29 cellular contexts compared by ENCODE assay signal in the genomic region with DNA sequence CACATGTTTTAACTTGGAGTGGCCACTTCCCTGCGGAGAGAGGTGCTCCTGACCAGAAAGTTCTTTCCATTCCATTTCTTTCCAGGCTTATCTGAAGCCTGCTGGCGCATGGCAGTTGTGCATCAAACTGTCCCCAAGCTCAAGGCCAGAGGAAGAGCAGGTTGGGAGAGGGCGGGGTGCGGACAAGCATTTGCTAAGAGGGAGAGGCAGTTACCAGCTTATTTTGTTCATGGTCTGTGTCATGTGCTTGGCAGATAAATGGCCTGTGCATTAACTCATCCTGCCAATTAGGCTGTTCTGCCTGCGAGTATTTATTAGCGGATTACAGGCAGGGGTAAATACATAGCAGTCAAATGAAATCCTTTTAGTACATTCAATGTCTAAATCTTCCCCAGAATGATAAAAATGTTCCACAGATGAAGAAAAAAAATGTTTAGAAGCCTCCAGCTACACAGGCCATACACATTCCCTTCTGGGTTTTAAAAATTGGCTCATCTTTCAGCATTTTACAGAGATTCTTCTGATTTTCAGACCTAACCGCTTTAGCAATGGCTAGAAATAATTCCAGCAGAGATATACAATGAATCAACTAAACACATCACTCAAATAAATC. TPM values are rescaled to one million over a fixed set of nuclear protein-coding genes. Genes with fewer than 3 reads are reported as not detected.
DNase-seq lines count a peak whose midpoint lies in the region; ATAC-seq and TF ChIP-seq lines count a peak whose summit lies in the region.
"Had no signal": no experiment of that assay in that cellular context is flagged by ENCODE, and none has a peak within 500 bp of the region (broad histone marks: within the 10 kb centered on the region; RNA-seq: fewer than 3 reads in every experiment).

No MANE protein-coding gene starts in this region.

- H3K4me2 ChIP-seq in hepatocyte = no peak overlapping the region

- H3K36me3 Mint-ChIP-seq in type B pancreatic cell = peaks cover 8% of the 10 kb centered on the region
- H3K36me3 Mint-ChIP-seq: activated naive CD4-positive, alpha-beta T cell treated with anti-CD3 and anti-CD28 coated beads, Interleukin-2, amount 10 ng/mL, durations not matched to agents 7 days and 5 days; CD8-positive, alpha-beta T cell; stimulated activated naive B cell treated with anti-CD40 and anti-IgM and Interleukin-4, amounts not matched to agents 10 μg/mL and 1 μg/mL and 100 μg/mL, for 72 hours had no signal

- no peaks in the 10 kb centered on the region for H3K9me3 Mint-ChIP-seq in type B pancreatic cell
- H3K9me3 Mint-ChIP-seq: activated naive CD4-positive, alpha-beta T cell treated with anti-CD3 and anti-CD28 coated beads, Interleukin-2, amount 10 ng/mL, durations not matched to agents 7 days and 5 days; activated T-helper 17 cell treated with anti-CD3 and anti-CD28 coated beads, Interleukin-2, amount 50 U/mL, for 72 hours; CD8-positive, alpha-beta T cell; stimulated activated naive B cell treated with anti-CD40 and anti-IgM and Interleukin-4, amounts not matched to agents 10 μg/mL and 1 μg/mL and 100 μg/mL, for 72 hours had no signal

- H4K20me1 ChIP-seq in hepatocyte (ENCODE audit: insufficient read depth, poor library complexity, severe bottlenecking) = no peaks in the 10 kb centered on the region

- no peak overlapping the region for H3K4me3 Mint-ChIP-seq in type B pancreatic cell
- H3K4me3 Mint-ChIP-seq: activated naive CD4-positive, alpha-beta T cell treated with anti-CD3 and anti-CD28 coated beads, Interleukin-2, amount 10 ng/mL, durations not matched to agents 7 days and 5 days; activated T-helper 17 cell treated with anti-CD3 and anti-CD28 coated beads, Interleukin-2, amount 50 U/mL, for 72 hours; B cell; CD8-positive, alpha-beta T cell; stimulated activated naive B cell treated with anti-CD40 and anti-IgM and Interleukin-4, amounts not matched to agents 10 μg/mL and 1 μg/mL and 100 μg/mL, for 72 hours had no signal

- peak overlapping the region; percentile 57 for H3K27ac Mint-ChIP-seq in type B pancreatic cell
- H3K27ac Mint-ChIP-seq: activated naive CD4-positive, alpha-beta T cell treated with anti-CD3 and anti-CD28 coated beads, Interleukin-2, amount 10 ng/mL, durations not matched to agents 7 days and 5 days; activated T-helper 17 cell treated with anti-CD3 and anti-CD28 coated beads, Interleukin-2, amount 50 U/mL, for 72 hours; B cell; CD8-positive, alpha-beta T cell; stimulated activated naive B cell treated with anti-CD40 and anti-IgM and Interleukin-4, amounts not matched to agents 10 μg/mL and 1 μg/mL and 100 μg/mL, for 72 hours had no signal

- DNase-seq in heart left ventricle = no peak
- DNase-seq in left cardiac atrium = no peak
- peak; percentile 98 for DNase-seq in NCI-H82 treated with DMSO at 0.1 percent for 48 hours (lab: John Stamatoyannopoulos, UW; ENCODE audit: unreplicated experiment)
- DNase-seq in hepatocyte (ENCODE audit: low spot score) = peak; percentile 34
- no peak for DNase-seq in type B pancreatic cell (ENCODE audit: extremely low spot score, unreplicated experiment)
- DNase-seq in HEK293T (ENCODE audit: extremely low spot score) = no peak
- no peak for DNase-seq in central memory CD4-positive, alpha-beta T cell
- DNase-seq in SKM-1 treated with dmso at 0.1 percent for 144 hours (lab: John Stamatoyannopoulos, UW; ENCODE audit: unreplicated experiment) = no peak
- DNase-seq: activated CD4-positive, alpha-beta T cell treated with anti-CD3 and anti-CD28 coated beads for 48 hours; activated naive CD4-positive, alpha-beta T cell treated with anti-CD3 and anti-CD28 coated beads, Interleukin-2, amount 10 ng/mL, durations not matched to agents 7 days and 5 days; amniotic stem cell; brain microvascular endothelial cell; CD8-positive, alpha-beta T cell; DMS 273 treated with DMSO at 0.1 percent for 48 hours; EL; GM23248; IMR-90; left lung; MV-4-11; NCI-H1436; NCI-H2081 treated with DMSO at 0.1 percent for 48 hours; stimulated activated naive B cell treated with anti-CD40 and anti-IgM and Interleukin-4, amounts not matched to agents 10 μg/mL and 1 μg/mL and 100 μg/mL, for 72 hours; substantia nigra; T1000; upper lobe of left lung had no signal

- CTCF ChIA-PET in HEK293T (lab: Yijun Ruan, JAX) = interaction anchor here (0.6 to 1.2 kb wide), 2 partner anchors 31 to 419 kb away, joined by 3 to 5 read pairs; no protein-coding TSS in a partner anchor

- H3K4me3 ChIP-seq in heart left ventricle = no peak overlapping the region
- H3K4me3 ChIP-seq in hepatocyte = no peak overlapping the region
- H3K4me3 ChIP-seq: GM23248, left lung, upper lobe of left lung had no signal

- TF ChIP-seq POLR2A in heart left ventricle (IDR thresholded peaks at IDR 0.05) = no peak

- POLR2A ChIA-PET in HEK293T (lab: Yijun Ruan, JAX) = no interaction called here

- ATAC-seq in heart left ventricle = peak in 3 of 4 donors; percentile 38 to 61 (median 42)
- no peak for ATAC-seq in left cardiac atrium
- ATAC-seq: activated T-helper 17 cell treated with anti-CD3 and anti-CD28 coated beads, Interleukin-2, amount 50 U/mL, for 72 hours; CD8-positive, alpha-beta T cell; left lung; stimulated activated naive B cell treated with anti-CD40 and anti-IgM and Interleukin-4, amounts not matched to agents 10 μg/mL and 1 μg/mL and 100 μg/mL, for 72 hours had no signal

- 73 to 79% (median 79%) methylated on average over 7 of the region's 7 CpGs for WGBS in heart left ventricle, 4 donors
- WGBS in hepatocyte (ENCODE audit: low lambda C conversion rate, missing lambda C conversion rate) = 59% methylated on average over 7 of the region's 7 CpGs

- H3K9me3 ChIP-seq in heart left ventricle (no peaks in the 10 kb centered on the region), hepatocyte (ENCODE audit: low read depth) (no peaks in the 10 kb centered on the region)
- H3K9me3 ChIP-seq: left lung, neutrophil, upper lobe of left lung had no signal

- no peak overlapping the region for H2AFZ ChIP-seq in hepatocyte
- H2AFZ ChIP-seq: GM23248 had no signal

- no peaks in the 10 kb centered on the region for H3K27me3 Mint-ChIP-seq in type B pancreatic cell
- H3K27me3 Mint-ChIP-seq: activated T-helper 17 cell treated with anti-CD3 and anti-CD28 coated beads, Interleukin-2, amount 50 U/mL, for 72 hours had no signal

- TF ChIP-seq CTCF in heart left ventricle (IDR thresholded peaks at IDR 0.05) (no peak), hepatocyte (IDR thresholded peaks at IDR 0.05; ENCODE audit: poor library complexity) (no peak), type B pancreatic cell (conservative IDR thresholded peaks at IDR 0.05) (no peak)

- H3K36me3 ChIP-seq in heart left ventricle (no peaks in the 10 kb centered on the region), hepatocyte (replicated peaks; ENCODE audit: insufficient read depth, low read depth) (no peaks in the 10 kb centered on the region)
- H3K36me3 ChIP-seq: brain microvascular endothelial cell, left lung, neutrophil, upper lobe of left lung had no signal

- no peaks in the 10 kb centered on the region for H3K4me1 ChIP-seq in heart left ventricle
- no peaks in the 10 kb centered on the region for H3K4me1 ChIP-seq in hepatocyte (ENCODE audit: insufficient read depth)
- H3K4me1 ChIP-seq: left lung, upper lobe of left lung had no signal

- intact Hi-C loops in heart left ventricle (cut with DNase I) (no loop called here), left cardiac atrium (cut with DNase I) (no loop called here)

- H3K79me2 ChIP-seq in hepatocyte = no peaks in the 10 kb centered on the region

- H3K4me1 Mint-ChIP-seq in type B pancreatic cell (ENCODE audit: unreplicated experiment) = no peaks in the 10 kb centered on the region
- H3K4me1 Mint-ChIP-seq: activated naive CD4-positive, alpha-beta T cell treated with anti-CD3 and anti-CD28 coated beads, Interleukin-2, amount 10 ng/mL, durations not matched to agents 7 days and 5 days; activated T-helper 17 cell treated with anti-CD3 and anti-CD28 coated beads, Interleukin-2, amount 50 U/mL, for 72 hours; B cell; stimulated activated naive B cell treated with anti-CD40 and anti-IgM and Interleukin-4, amounts not matched to agents 10 μg/mL and 1 μg/mL and 100 μg/mL, for 72 hours had no signal

- H3K27ac ChIP-seq in heart left ventricle = no peak overlapping the region
- no peak overlapping the region for H3K27ac ChIP-seq in hepatocyte
- H3K27ac ChIP-seq: brain microvascular endothelial cell, GM23248, left lung, neutrophil, upper lobe of left lung, VCaP had no signal

- H3K27me3 ChIP-seq in heart left ventricle (no peaks in the 10 kb centered on the region), hepatocyte (no peaks in the 10 kb centered on the region)
- H3K27me3 ChIP-seq: brain microvascular endothelial cell, left lung, neutrophil, upper lobe of left lung had no signal

- H3K9me2 ChIP-seq in hepatocyte (replicated peaks; ENCODE audit: insufficient read depth) = no peaks in the 10 kb centered on the region

TF ChIP-seq in HEK293T, 16 proteins besides CTCF, POLR2A, EP300 and RAD21 (continues in another document):
- TF ChIP-seq ZNF384 (IDR thresholded peaks at IDR 0.05) = no peak
- TF ChIP-seq L3MBTL2 (conservative IDR thresholded peaks at IDR 0.05) = no peak
- TF ChIP-seq SP1 (IDR thresholded peaks at IDR 0.05) = no peak
- no peak for TF ChIP-seq ELF4 (IDR thresholded peaks at IDR 0.05)
- TF ChIP-seq NFRKB (IDR thresholded peaks at IDR 0.05) = no peak
- no peak for TF ChIP-seq SUZ12 (IDR thresholded peaks at IDR 0.05)
- no peak for TF ChIP-seq LEF1 (IDR thresholded peaks at IDR 0.05; ENCODE audit: borderline replicate concordance)
- no peak for TF ChIP-seq BHLHE40 (IDR thresholded peaks at IDR 0.05; ENCODE audit: borderline replicate concordance)
- TF ChIP-seq FOXM1 (IDR thresholded peaks at IDR 0.05; ENCODE audit: borderline replicate concordance) = no peak
- no peak for TF ChIP-seq HDGF (IDR thresholded peaks at IDR 0.05; ENCODE audit: borderline replicate concordance)
- TF ChIP-seq FOXA1 (IDR thresholded peaks at IDR 0.05) = no peak
- TF ChIP-seq, protein P1, sequence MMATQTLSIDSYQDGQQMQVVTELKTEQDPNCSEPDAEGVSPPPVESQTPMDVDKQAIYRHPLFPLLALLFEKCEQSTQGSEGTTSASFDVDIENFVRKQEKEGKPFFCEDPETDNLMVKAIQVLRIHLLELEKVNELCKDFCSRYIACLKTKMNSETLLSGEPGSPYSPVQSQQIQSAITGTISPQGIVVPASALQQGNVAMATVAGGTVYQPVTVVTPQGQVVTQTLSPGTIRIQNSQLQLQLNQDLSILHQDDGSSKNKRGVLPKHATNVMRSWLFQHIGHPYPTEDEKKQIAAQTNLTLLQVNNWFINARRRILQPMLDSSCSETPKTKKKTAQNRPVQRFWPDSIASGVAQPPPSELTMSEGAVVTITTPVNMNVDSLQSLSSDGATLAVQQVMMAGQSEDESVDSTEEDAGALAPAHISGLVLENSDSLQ (IDR thresholded peaks at IDR 0.05) = no peak
- no peak for TF ChIP-seq TARDBP (IDR thresholded peaks at IDR 0.05)
- no peak for TF ChIP-seq ARNT (IDR thresholded peaks at IDR 0.05)
- no peak for TF ChIP-seq FOXK2 (IDR thresholded peaks at IDR 0.05)

RNA-seq across cellular contexts. Expression of a gene that starts 48.9 kb away (rescaled TPM):
- total RNA-seq in heart left ventricle (10 to 100 TPM; 18.3 to 25.9 (median 20.9) TPM), left cardiac atrium (10 to 100 TPM; 19.9 to 23.0 TPM), hepatocyte (23.3 and 24.2 TPM in 2 replicates), type B pancreatic cell (ENCODE audit: low replicate concordance) (24.5 and 31.3 TPM in 2 replicates)
- polyA plus RNA-seq in heart left ventricle (10 to 100 TPM in 1 of 2 donors, 1 to 10 TPM in 1; 5.4 to 13.0 TPM), hepatocyte (8.1 and 15.4 TPM in 2 replicates)

Comparison
In these comparisons a context has a peak if more than half of its experiments do, and no peak if none do; other contexts are left out.
1. ATAC-seq: peak in heart left ventricle (3 of 4); none in left cardiac atrium (0 of 2).
2. DNase-seq: peak in NCI-H82 treated with DMSO at 0.1 percent for 48 hours (single experiment) and hepatocyte (single experiment); none in heart left ventricle (0 of 5), left cardiac atrium (single experiment), type B pancreatic cell (single experiment), HEK293T (single experiment), central memory CD4-positive, alpha-beta T cell (single experiment) and SKM-1 treated with dmso at 0.1 percent for 144 hours (single experiment).